1 cellular context compared by ENCODE assay signal in genomic region chr9:107740088-107740980, GRCh38.
TF ChIP-seq lines count a peak whose summit lies in the region.

No MANE protein-coding gene starts in this region.

TF ChIP-seq in GM23338, 12 proteins besides CTCF, POLR2A, EP300 and RAD21 (continued from another document):
- TF ChIP-seq ETS1 (IDR thresholded peaks at IDR 0.05) (no peak), ZNF331 (CRISPR knock-in tag; IDR thresholded peaks at IDR 0.05; ENCODE audit: low read depth) (no peak), EZH2phosphoT487 (IDR thresholded peaks at IDR 0.05; ENCODE audit: unreplicated experiment) (no peak), STAT1 (IDR thresholded peaks at IDR 0.05; ENCODE audit: unreplicated experiment) (no peak)
